ENCODE assay signal across 21 cellular contexts in genomic region chr20:16666272-16666671, GRCh38.
A peak's percentile ranks its signal among the peaks of the same experiment; 100 is the strongest.
DNase-seq lines count a peak whose midpoint lies in the region; ATAC-seq, FAIRE-seq and TF ChIP-seq lines count a peak whose summit lies in the region.
"Had no signal": no experiment of that assay in that cellular context is flagged by ENCODE, and none has a peak within 500 bp of the region (broad histone marks: within the 10 kb centered on the region; RNA-seq: fewer than 3 reads in every experiment).

No MANE protein-coding gene starts in this region.

- TF ChIP-seq EP300 in K562 (IDR thresholded peaks at IDR 0.05; ENCODE audit: low read length) = no peak

- DNase-seq in BE2C (no peak), H9 (no peak), K562 (ENCODE audit: extremely low read depth in 1 of 4, low spot score in 3 of 4) (peak in 1 of 4 experiments; percentile 3), mesothelial cell of epicardium (ENCODE audit: low spot score in 2 of 2, unreplicated experiment in 2 of 2) (no peak), medulla oblongata (ENCODE audit: extremely low spot score) (no peak), G401 (ENCODE audit: low spot score) (no peak), HTR-8/SVneo (ENCODE audit: insufficient read length, low spot score) (no peak)
- DNase-seq: activated B cell treated with CpG ODN at 0.5 μM for 24 hours; activated CD8-positive, alpha-beta T cell treated with anti-CD3 and anti-CD28 coated beads, Interleukin-2, amount 10 ng/mL, durations not matched to agents 7 days and 5 days; activated T-cell treated with anti-CD3 and anti-CD28 coated beads, Interleukin-2, amount 50 U/mL, for 48 hours; left ventricle myocardium inferior; NCI-H1694 treated with DMSO at 0.1 percent for 48 hours; SHP77 treated with DMSO at 0.1 percent for 48 hours; sigmoid colon; stimulated activated CD4-positive, alpha-beta T cell treated with anti-CD3 and anti-CD28 coated beads, Interleukin-1b, Interleukin-23, amount 100 ng/mL, for 48 hours had no signal

- H3T11ph ChIP-seq in H9 (ENCODE audit: low read length) = no peak overlapping the region

- intact Hi-C loops in K562 (cut with micrococcal nuclease) = no loop called here

- TF ChIP-seq RAD21 in K562 (CRISPR knock-in tag; conservative IDR thresholded peaks at IDR 0.05 in 1 of 2, IDR thresholded peaks at IDR 0.05 in 1 of 2) = no peak

- H4K20me1 ChIP-seq in H9 (ENCODE audit: control insufficient read depth, insufficient read depth, insufficient read length) = no peaks in the 10 kb centered on the region
- no peaks in the 10 kb centered on the region for H4K20me1 ChIP-seq in K562 (replicated peaks; ENCODE audit: control insufficient read depth, insufficient read depth, low read length)

- no peak overlapping the region for H2AFZ ChIP-seq in H9 (ENCODE audit: low read length)
- no peak overlapping the region for H2AFZ ChIP-seq in K562 (ENCODE audit: low read depth, low read length)

- no peaks in the 10 kb centered on the region for H3K36me3 Mint-ChIP-seq in H9 (ENCODE audit: insufficient read depth in 1 of 3, low read depth in 3 of 3)
- no peaks in the 10 kb centered on the region for H3K36me3 Mint-ChIP-seq in mesothelial cell of epicardium
- H3K36me3 Mint-ChIP-seq: activated naive CD4-positive, alpha-beta T cell treated with anti-CD3 and anti-CD28 coated beads, Interleukin-2, amount 50 U/mL, for 24 hours had no signal

- H2BK120ac ChIP-seq in H9 (ENCODE audit: low read depth, low read length, poor library complexity, severe bottlenecking) = no peak overlapping the region

- POLR2A ChIA-PET in K562 (lab: Yijun Ruan, JAX) = interaction anchor here (1.2 kb wide), 1 partner anchor 139 kb away, joined by 3 read pairs; no protein-coding TSS in a partner anchor

- H3K36me3 ChIP-seq in BE2C (no peaks in the 10 kb centered on the region), K562 (ENCODE audit: control insufficient read depth, insufficient read depth, low read length) (no peaks in the 10 kb centered on the region)
- H3K36me3 ChIP-seq: left ventricle myocardium inferior, sigmoid colon had no signal

- H2BK20ac ChIP-seq in H9 (ENCODE audit: low read depth, low read length, poor library complexity, severe bottlenecking) = no peak overlapping the region

- H3K4me3 Mint-ChIP-seq in H9 = no peak overlapping the region
- no peak overlapping the region for H3K4me3 Mint-ChIP-seq in mesothelial cell of epicardium
- H3K4me3 Mint-ChIP-seq: activated B cell treated with CpG ODN at 0.5 μM for 24 hours; activated CD8-positive, alpha-beta T cell treated with anti-CD3 and anti-CD28 coated beads, Interleukin-2, amount 10 ng/mL, durations not matched to agents 7 days and 5 days; activated naive CD4-positive, alpha-beta T cell treated with anti-CD3 and anti-CD28 coated beads, Interleukin-2, amount 50 U/mL, for 24 hours had no signal

- no peak for FAIRE-seq in K562 (lab: Jason Lieb, UNC)
- FAIRE-seq in HTR-8/SVneo (lab: Jason Lieb, UNC) = no peak
- FAIRE-seq: astrocyte, colon, D721Med, GM18507 had no signal

- no TSS peak for BruUV-seq in K562 (replicated peaks; lab: Mats Ljungman, UMichigan)

- no peak overlapping the region for H2AK5ac ChIP-seq in H9 (ENCODE audit: insufficient read length, low read length)

- H3K4me1 Mint-ChIP-seq in H9 (no peaks in the 10 kb centered on the region), mesothelial cell of epicardium (no peaks in the 10 kb centered on the region)
- H3K4me1 Mint-ChIP-seq: activated B cell treated with CpG ODN at 0.5 μM for 24 hours; activated naive CD4-positive, alpha-beta T cell treated with anti-CD3 and anti-CD28 coated beads, Interleukin-2, amount 50 U/mL, for 24 hours had no signal

- H4K8ac ChIP-seq in H9 (replicated peaks; ENCODE audit: insufficient read length, low read depth, low read length) = no peak overlapping the region

- no peaks in the 10 kb centered on the region for H3K23me2 ChIP-seq in H9 (ENCODE audit: insufficient read length, low read depth, low read length, poor library complexity, severe bottlenecking)

- no peak for TF ChIP-seq POLR2A in K562 (conservative IDR thresholded peaks at IDR 0.05)

- H3K4me1 ChIP-seq in BE2C (peaks cover 5% of the 10 kb centered on the region), H9 (ENCODE audit: insufficient read depth, low read length) (no peaks in the 10 kb centered on the region; the same call in 1 of the 2 replicates), K562 (replicated peaks in 1 of 2; ENCODE audit: control insufficient read depth in 2 of 2, insufficient read depth in 2 of 2, low read length in 2 of 2) (no peaks in the 10 kb centered on the region; a peak in 1 of 5 replicates)
- H3K4me1 ChIP-seq: left ventricle myocardium inferior, sigmoid colon had no signal

- H3K56ac ChIP-seq in H9 (ENCODE audit: insufficient read length, low read depth, low read length) = no peak overlapping the region

- H3K27me3 ChIP-seq in BE2C (no peaks in the 10 kb centered on the region), H9 (ENCODE audit: insufficient read depth, low read length) (no peaks in the 10 kb centered on the region), K562 (ENCODE audit: control insufficient read depth in 2 of 2, insufficient read depth in 2 of 2, low read length in 2 of 2) (no peaks in the 10 kb centered on the region)
- H3K27me3 ChIP-seq: sigmoid colon had no signal

- H3K27ac Mint-ChIP-seq in H9 (no peak overlapping the region), mesothelial cell of epicardium (no peak overlapping the region)
- H3K27ac Mint-ChIP-seq: activated B cell treated with CpG ODN at 0.5 μM for 24 hours; activated CD8-positive, alpha-beta T cell treated with anti-CD3 and anti-CD28 coated beads, Interleukin-2, amount 10 ng/mL, durations not matched to agents 7 days and 5 days; activated naive CD4-positive, alpha-beta T cell treated with anti-CD3 and anti-CD28 coated beads, Interleukin-2, amount 50 U/mL, for 24 hours had no signal

- no peak overlapping the region for H4K91ac ChIP-seq in H9 (ENCODE audit: insufficient read length, low read depth, low read length)

- CTCF ChIA-PET in K562 (lab: Yijun Ruan, JAX; ENCODE audit: low intra/inter-chr PET ratio) = no interaction called here

- no peak overlapping the region for H2BK12ac ChIP-seq in H9 (ENCODE audit: insufficient read length, low read depth, low read length)

- H3K9ac ChIP-seq in H9 (ENCODE audit: extremely low read depth, insufficient read length, low read length) = no peak overlapping the region
- no peak overlapping the region for H3K9ac ChIP-seq in K562 (ENCODE audit: insufficient read depth in 1 of 2, low read depth in 2 of 2, low read length in 2 of 2)

- no peak overlapping the region for H3K23ac ChIP-seq in H9 (ENCODE audit: insufficient read length, low read depth, low read length)

- H3K79me2 ChIP-seq in H9 (ENCODE audit: insufficient read depth, low read length) (no peaks in the 10 kb centered on the region), K562 (ENCODE audit: control insufficient read depth, insufficient read depth, low read length) (no peaks in the 10 kb centered on the region)

- TF ChIP-seq CTCF in BE2C (IDR thresholded peaks at IDR 0.05; ENCODE audit: low read depth, low read length) = peak; percentile 40
- TF ChIP-seq CTCF in H9 (conservative IDR thresholded peaks at IDR 0.05) = peak; percentile 57
- TF ChIP-seq CTCF in K562 (IDR thresholded peaks at IDR 0.05 in 2 of 3, conservative IDR thresholded peaks at IDR 0.05 in 1 of 3; ENCODE audit: insufficient read depth in 2 of 3, low read depth in 1 of 3, low read length in 3 of 3) = 0 out of 6 replicates have a peak, but pooled peaks of 2 of the 3 experiments have one; percentile 10
- TF ChIP-seq CTCF in mesothelial cell of epicardium (IDR thresholded peaks at IDR 0.05; ENCODE audit: unreplicated experiment) = peak; percentile 43

- H3K9me1 ChIP-seq in K562 (ENCODE audit: control insufficient read depth, insufficient read depth, low read length) = no peaks in the 10 kb centered on the region

- H3K4me3 ChIP-seq in BE2C (ENCODE audit: low read depth, low read length) (no peak overlapping the region), K562 (no peak overlapping the region)
- H3K4me3 ChIP-seq: left ventricle myocardium inferior, sigmoid colon had no signal

- H3K27me3 Mint-ChIP-seq in H9 (ENCODE audit: low read depth) = no peaks in the 10 kb centered on the region
- H3K27me3 Mint-ChIP-seq in mesothelial cell of epicardium (ENCODE audit: low read depth) = no peaks in the 10 kb centered on the region

- no peaks in the 10 kb centered on the region for H3K9me3 ChIP-seq in BE2C
- H3K9me3 ChIP-seq in H9 (ENCODE audit: control insufficient read depth, low read depth, low read length) = no peaks in the 10 kb centered on the region
- no peaks in the 10 kb centered on the region for H3K9me3 ChIP-seq in K562 (replicated peaks; ENCODE audit: control insufficient read depth, insufficient read depth, low read depth, low read length)
- H3K9me3 ChIP-seq: left ventricle myocardium inferior, sigmoid colon had no signal

- H3K27ac ChIP-seq in H9 (ENCODE audit: insufficient read length, low read depth, low read length) (no peak overlapping the region), K562 (ENCODE audit: extremely low read depth, low read depth, low read length) (no peak overlapping the region)
- H3K27ac ChIP-seq: left ventricle myocardium inferior, sigmoid colon had no signal

- no peak overlapping the region for H3K4ac ChIP-seq in H9 (ENCODE audit: low read depth, low read length)

- H4K5ac ChIP-seq in H9 (ENCODE audit: insufficient read length, low read depth, low read length) = no peak overlapping the region

- H3K18ac ChIP-seq in H9 (ENCODE audit: insufficient read length, low read depth, low read length) = no peak overlapping the region

- H3K9me3 Mint-ChIP-seq in H9 (peaks cover 0 to 5% of the 10 kb centered on the region in 2 experiments; a peak in 3 of 5 replicates), mesothelial cell of epicardium (no peaks in the 10 kb centered on the region)

- no peaks in the 10 kb centered on the region for H3K79me1 ChIP-seq in H9 (ENCODE audit: insufficient read depth, low read depth, low read length, poor library complexity, severe bottlenecking)

- H2BK15ac ChIP-seq in H9 (ENCODE audit: low read depth, low read length) = no peak overlapping the region

- WGBS in H9 (ENCODE audit: extremely low coverage, insufficient read length, low lambda C conversion rate) = no CpG with 5 or more reads among the region's 3 CpGs
- 0% methylated on average over 3 of the region's 3 CpGs for WGBS in K562 (ENCODE audit: insufficient coverage, low coverage, missing lambda C conversion rate)

- H3K4me2 ChIP-seq in H9 (ENCODE audit: insufficient read depth, insufficient read length, low read length) = no peak overlapping the region
- no peak overlapping the region for H3K4me2 ChIP-seq in K562 (ENCODE audit: insufficient read depth, low read length)

- H3K14ac ChIP-seq in H9 (ENCODE audit: insufficient read depth, low read length) = no peak overlapping the region

- no peak for ATAC-seq in K562
- no peak for ATAC-seq in GM18502 (IDR thresholded peaks at IDR 0.05; ENCODE audit: poor library complexity, unreplicated experiment)
- ATAC-seq: activated CD8-positive, alpha-beta T cell treated with anti-CD3 and anti-CD28 coated beads, Interleukin-2, amount 10 ng/mL, durations not matched to agents 7 days and 5 days had no signal

- in situ Hi-C loops in K562 (cut with MboI) = no loop called here
- in situ Hi-C loops in G401 (cut with HindIII; ENCODE audit: low sequenced_read_pairs) = no loop called here

- H2BK5ac ChIP-seq in H9 (ENCODE audit: insufficient read length, low read length) = no peak overlapping the region

TF ChIP-seq in K562, 482 proteins besides CTCF, POLR2A, EP300 and RAD21 (continues in another document):
- no peak for TF ChIP-seq NCOA2 (IDR thresholded peaks at IDR 0.05; ENCODE audit: partially characterized antibody in 2 of 2)
